In the genomic region with DNA sequence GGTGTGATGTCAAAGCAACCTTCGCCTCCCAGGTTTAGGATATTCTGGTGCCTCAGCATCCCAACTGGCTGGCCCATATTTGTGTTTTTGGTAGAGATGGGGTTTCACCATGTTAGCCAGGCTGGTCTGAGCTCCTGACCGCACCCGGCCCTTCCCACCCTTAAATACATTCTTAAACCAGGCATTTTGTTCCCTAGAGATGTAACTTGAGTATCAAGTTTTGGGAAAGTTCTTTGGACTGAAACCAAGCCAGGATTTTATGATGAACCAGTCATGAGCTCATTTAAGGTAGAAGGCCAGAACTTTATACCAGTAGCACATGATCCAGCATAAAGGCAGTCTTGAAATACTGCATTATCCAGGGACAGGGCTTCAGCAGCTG, we compare ENCODE assay signal across 1 cellular context.
TF ChIP-seq lines count a peak whose summit lies in the region.

No MANE protein-coding gene starts in this region.

TF ChIP-seq in HepG2, 621 proteins besides CTCF, POLR2A, EP300 and RAD21:
- TF ChIP-seq POLR2AphosphoS5 (IDR thresholded peaks at IDR 0.05; ENCODE audit: low read depth, low read length), result peak; percentile 11; the same call in 1 of the 2 replicates
- 0 out of 2 replicates have a peak, but pooled peaks have one; percentile 25 for TF ChIP-seq MED13 (CRISPR knock-in tag; IDR thresholded peaks at IDR 0.05)
- TF ChIP-seq, protein P1, sequence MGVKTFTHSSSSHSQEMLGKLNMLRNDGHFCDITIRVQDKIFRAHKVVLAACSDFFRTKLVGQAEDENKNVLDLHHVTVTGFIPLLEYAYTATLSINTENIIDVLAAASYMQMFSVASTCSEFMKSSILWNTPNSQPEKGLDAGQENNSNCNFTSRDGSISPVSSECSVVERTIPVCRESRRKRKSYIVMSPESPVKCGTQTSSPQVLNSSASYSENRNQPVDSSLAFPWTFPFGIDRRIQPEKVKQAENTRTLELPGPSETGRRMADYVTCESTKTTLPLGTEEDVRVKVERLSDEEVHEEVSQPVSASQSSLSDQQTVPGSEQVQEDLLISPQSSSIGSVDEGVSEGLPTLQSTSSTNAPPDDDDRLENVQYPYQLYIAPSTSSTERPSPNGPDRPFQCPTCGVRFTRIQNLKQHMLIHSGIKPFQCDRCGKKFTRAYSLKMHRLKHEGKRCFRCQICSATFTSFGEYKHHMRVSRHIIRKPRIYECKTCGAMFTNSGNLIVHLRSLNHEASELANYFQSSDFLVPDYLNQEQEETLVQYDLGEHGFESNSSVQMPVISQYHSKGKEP (CRISPR knock-in tag; IDR thresholded peaks at IDR 0.05), result no peak
- TF ChIP-seq HNRNPL (IDR thresholded peaks at IDR 0.05; ENCODE audit: low read depth, low read length), result 0 out of 2 replicates have a peak, but pooled peaks have one; percentile 7
